In the genomic region with DNA sequence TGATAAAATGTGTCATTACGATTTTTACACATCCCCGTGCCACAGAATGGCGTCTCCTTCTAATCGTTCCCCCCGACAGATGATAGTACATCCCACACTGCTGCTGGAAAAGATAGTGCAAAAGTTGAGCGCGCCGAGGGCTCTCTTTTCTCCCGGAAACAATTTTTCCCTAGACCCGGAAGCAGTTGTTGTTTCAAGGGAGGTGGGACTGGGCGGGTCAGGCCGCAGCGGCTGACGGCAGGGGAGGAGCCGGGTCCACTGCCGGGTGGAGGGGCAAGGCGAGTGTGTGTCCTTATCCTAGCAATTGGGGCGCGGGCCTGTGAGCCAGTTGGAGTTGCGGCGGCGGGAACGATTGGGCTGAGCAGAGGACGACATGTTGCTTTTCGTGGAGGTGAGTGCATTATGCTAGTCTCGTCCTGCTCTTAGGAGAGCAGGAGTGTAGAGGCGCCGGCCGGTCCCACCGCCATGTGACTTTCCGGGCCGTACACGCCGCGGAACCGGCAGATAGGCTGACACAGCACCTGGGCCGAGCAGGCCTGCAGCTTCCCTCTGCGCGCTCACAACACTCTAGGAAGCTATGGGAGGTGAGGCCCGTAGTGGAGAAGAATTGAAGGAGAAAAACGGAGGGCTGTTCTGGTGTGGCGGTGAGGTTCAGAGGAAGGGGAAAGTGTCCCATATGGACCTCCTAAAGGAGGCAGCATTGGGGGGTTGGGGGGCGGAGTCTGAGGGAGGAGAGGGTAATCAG, we compare ENCODE assay signal across 8 cellular contexts. TPM values are rescaled to one million over a fixed set of nuclear protein-coding genes. Genes with fewer than 3 reads are reported as not detected.
DNase-seq lines count a peak whose midpoint lies in the region; ATAC-seq and TF ChIP-seq lines count a peak whose summit lies in the region.

A gene (plus strand): TSS at position 248 of the 745 bp plus-strand sequence. CDS start 126 bp downstream, at position 374.

- H3K36me3 ChIP-seq in lower lobe of right lung = no peaks in the 10 kb centered on the region

- POLR2A ChIA-PET in CD4-positive, alpha-beta T cell (lab: Charles Lee) = interaction anchor here (0.6 to 2.3 kb wide), 5 partner anchors 37 to 636 kb away, joined by 3 to 7 read pairs (median 3); a partner anchor contains a TSS

- H3K27ac ChIP-seq in CD4-positive, alpha-beta T cell (ENCODE audit: low read depth, low read length) = peak within 1 kb of the TSS; percentile 65
- peak within 1 kb of the TSS; percentile 86 for H3K27ac ChIP-seq in lower lobe of right lung

- H3K27ac Mint-ChIP-seq in CD4-positive, alpha-beta T cell = peak within 1 kb of the TSS; percentile 80

- peak; percentile 94 for ATAC-seq in CD4-positive, alpha-beta T cell (ENCODE audit: poor library complexity)
- ATAC-seq in GM19463 (IDR thresholded peaks at IDR 0.05; ENCODE audit: unreplicated experiment) (peak; percentile 96), lower lobe of right lung (peak; percentile 98 to 99)

- no peaks in the 10 kb centered on the region for H3K27me3 ChIP-seq in CD4-positive, alpha-beta T cell (ENCODE audit: control insufficient read depth, insufficient read depth, low read length)
- H3K27me3 ChIP-seq in lower lobe of right lung (ENCODE audit: low read depth) = no peaks in the 10 kb centered on the region

- H3K4me1 Mint-ChIP-seq in CD4-positive, alpha-beta T cell (ENCODE audit: low read depth) = peaks cover 30% of the 10 kb centered on the region

- peak; percentile 10 for TF ChIP-seq CTCF in CD4-positive, alpha-beta T cell (IDR thresholded peaks at IDR 0.05)
- no peak for TF ChIP-seq CTCF in lower lobe of right lung (IDR thresholded peaks at IDR 0.05)

- peaks cover 28% of the 10 kb centered on the region for H3K4me1 ChIP-seq in lower lobe of right lung

- peak; percentile 79 to 86 (median 82) for DNase-seq in CD4-positive, alpha-beta T cell
- DNase-seq in HS-27A (ENCODE audit: low read depth) = peak; percentile 88
- DNase-seq in NK-92 (lab: John Stamatoyannopoulos, UW; ENCODE audit: unreplicated experiment) = peak; percentile 33
- peak; percentile 68 to 74 for DNase-seq in activated CD8-positive, alpha-beta memory T cell treated with anti-CD3 and anti-CD28 coated beads for 1 hour (ENCODE audit: extremely low read depth in 1 of 2, low read depth in 1 of 2)
- peak; percentile 87 for DNase-seq in effector CD4-positive, alpha-beta T cell
- peak; percentile 93 for DNase-seq in lower lobe of right lung
- DNase-seq in stimulated activated CD4-positive, alpha-beta T cell treated with anti-CD3 and anti-CD28 coated beads, TNF-alpha, amount 100 ng/mL, for 24 hours (ENCODE audit: low read depth in 3 of 3) = peak; percentile 86 to 90 (median 87)

- intact Hi-C loops in CD4-positive, alpha-beta T cell (cut with DNase I, micrococcal nuclease) = loop anchor here (2.0 to 5.0 kb wide), 4 partner anchors 16 to 646 kb away; a partner anchor contains a TSS
- intact Hi-C loops in lower lobe of right lung (cut with DNase I) = no loop called here

- peak within 1 kb of the TSS; percentile 94 for H3K4me3 Mint-ChIP-seq in CD4-positive, alpha-beta T cell

- H3K9me3 ChIP-seq in CD4-positive, alpha-beta T cell (ENCODE audit: control insufficient read depth, low read length) = no peaks in the 10 kb centered on the region
- no peaks in the 10 kb centered on the region for H3K9me3 ChIP-seq in lower lobe of right lung

- no peaks in the 10 kb centered on the region for H3K9me3 Mint-ChIP-seq in CD4-positive, alpha-beta T cell

- peak within 1 kb of the TSS; percentile 79 for H3K4me3 ChIP-seq in lower lobe of right lung

- CTCF ChIA-PET in CD4-positive, alpha-beta T cell (lab: Charles Lee) = no interaction called here

- peaks cover 12% of the 10 kb centered on the region for H3K36me3 Mint-ChIP-seq in CD4-positive, alpha-beta T cell (ENCODE audit: low read depth)

- peaks cover 11% of the 10 kb centered on the region for H3K27me3 Mint-ChIP-seq in CD4-positive, alpha-beta T cell

RNA-seq across cellular contexts. Expression of the gene that starts here (rescaled TPM):
- total RNA-seq in CD4-positive, alpha-beta T cell = 10 to 100 TPM; 17.6 to 18.1 TPM
- total RNA-seq in lower lobe of right lung = 62.2 TPM

Comparison
In these comparisons a context has a peak if more than half of its experiments do, and no peak if none do; other contexts are left out.
1. Peak in every context shown above with its lines: DNase-seq, ATAC-seq, H3K4me3 ChIP-seq and H3K27ac ChIP-seq.
2. DNase-seq: peak in every context shown above with its lines; median percentile 93 in lower lobe of right lung; 88 in HS-27A; 87 in effector CD4-positive, alpha-beta T cell; 87 in stimulated activated CD4-positive, alpha-beta T cell treated with anti-CD3 and anti-CD28 coated beads, TNF-alpha, amount 100 ng/mL, for 24 hours; 82 in CD4-positive, alpha-beta T cell; 71 in activated CD8-positive, alpha-beta memory T cell treated with anti-CD3 and anti-CD28 coated beads for 1 hour; 33 in NK-92.